1 cellular context compared by ENCODE assay signal in genomic region chr2:70248810-70249438, GRCh38.
A peak's percentile ranks its signal among the peaks of the same experiment; 100 is the strongest.
TF ChIP-seq lines count a peak whose summit lies in the region.

No MANE protein-coding gene starts in this region.

TF ChIP-seq in HepG2, 621 proteins besides CTCF, POLR2A, EP300 and RAD21 (continued from another document and continues in another):
- TF ChIP-seq DPF2 (CRISPR knock-in tag; IDR thresholded peaks at IDR 0.05; ENCODE audit: borderline replicate concordance, low read depth), result no peak
- no peak for TF ChIP-seq CEBPZ (IDR thresholded peaks at IDR 0.05; ENCODE audit: low read length)
- peak; percentile 71; the same call in 1 of the 2 replicates for TF ChIP-seq ZNF264 (CRISPR knock-in tag; IDR thresholded peaks at IDR 0.05)
- no peak for TF ChIP-seq HMGA1 (CRISPR knock-in tag; conservative IDR thresholded peaks at IDR 0.05)
- TF ChIP-seq NFIC (IDR thresholded peaks at IDR 0.05; ENCODE audit: low read length), result no peak; the same call in 1 of the 2 replicates
- no peak; the same call in 1 of the 2 replicates for TF ChIP-seq JDP2 (CRISPR knock-in tag; IDR thresholded peaks at IDR 0.05; ENCODE audit: borderline replicate concordance)
- no peak for TF ChIP-seq RBM39 (IDR thresholded peaks at IDR 0.05; ENCODE audit: low read depth, low read length, poor library complexity, severe bottlenecking)
- TF ChIP-seq ZNF674 (CRISPR knock-in tag; IDR thresholded peaks at IDR 0.05; ENCODE audit: low read depth), result no peak
- no peak for TF ChIP-seq TCF7L2 (IDR thresholded peaks at IDR 0.05; ENCODE audit: low read depth, low read length)
- TF ChIP-seq HMGXB4 (CRISPR knock-in tag; IDR thresholded peaks at IDR 0.05; ENCODE audit: borderline replicate concordance in 1 of 2, low read depth in 1 of 2), result peak; percentile 95 to 98; a peak in 3 of 4 replicates
- TF ChIP-seq NFYC (CRISPR knock-in tag; IDR thresholded peaks at IDR 0.05), result no peak
- no peak for TF ChIP-seq SIN3B (IDR thresholded peaks at IDR 0.05; ENCODE audit: low read length)
- no peak for TF ChIP-seq CC2D1A (CRISPR knock-in tag; IDR thresholded peaks at IDR 0.05)
- TF ChIP-seq, protein P1, sequence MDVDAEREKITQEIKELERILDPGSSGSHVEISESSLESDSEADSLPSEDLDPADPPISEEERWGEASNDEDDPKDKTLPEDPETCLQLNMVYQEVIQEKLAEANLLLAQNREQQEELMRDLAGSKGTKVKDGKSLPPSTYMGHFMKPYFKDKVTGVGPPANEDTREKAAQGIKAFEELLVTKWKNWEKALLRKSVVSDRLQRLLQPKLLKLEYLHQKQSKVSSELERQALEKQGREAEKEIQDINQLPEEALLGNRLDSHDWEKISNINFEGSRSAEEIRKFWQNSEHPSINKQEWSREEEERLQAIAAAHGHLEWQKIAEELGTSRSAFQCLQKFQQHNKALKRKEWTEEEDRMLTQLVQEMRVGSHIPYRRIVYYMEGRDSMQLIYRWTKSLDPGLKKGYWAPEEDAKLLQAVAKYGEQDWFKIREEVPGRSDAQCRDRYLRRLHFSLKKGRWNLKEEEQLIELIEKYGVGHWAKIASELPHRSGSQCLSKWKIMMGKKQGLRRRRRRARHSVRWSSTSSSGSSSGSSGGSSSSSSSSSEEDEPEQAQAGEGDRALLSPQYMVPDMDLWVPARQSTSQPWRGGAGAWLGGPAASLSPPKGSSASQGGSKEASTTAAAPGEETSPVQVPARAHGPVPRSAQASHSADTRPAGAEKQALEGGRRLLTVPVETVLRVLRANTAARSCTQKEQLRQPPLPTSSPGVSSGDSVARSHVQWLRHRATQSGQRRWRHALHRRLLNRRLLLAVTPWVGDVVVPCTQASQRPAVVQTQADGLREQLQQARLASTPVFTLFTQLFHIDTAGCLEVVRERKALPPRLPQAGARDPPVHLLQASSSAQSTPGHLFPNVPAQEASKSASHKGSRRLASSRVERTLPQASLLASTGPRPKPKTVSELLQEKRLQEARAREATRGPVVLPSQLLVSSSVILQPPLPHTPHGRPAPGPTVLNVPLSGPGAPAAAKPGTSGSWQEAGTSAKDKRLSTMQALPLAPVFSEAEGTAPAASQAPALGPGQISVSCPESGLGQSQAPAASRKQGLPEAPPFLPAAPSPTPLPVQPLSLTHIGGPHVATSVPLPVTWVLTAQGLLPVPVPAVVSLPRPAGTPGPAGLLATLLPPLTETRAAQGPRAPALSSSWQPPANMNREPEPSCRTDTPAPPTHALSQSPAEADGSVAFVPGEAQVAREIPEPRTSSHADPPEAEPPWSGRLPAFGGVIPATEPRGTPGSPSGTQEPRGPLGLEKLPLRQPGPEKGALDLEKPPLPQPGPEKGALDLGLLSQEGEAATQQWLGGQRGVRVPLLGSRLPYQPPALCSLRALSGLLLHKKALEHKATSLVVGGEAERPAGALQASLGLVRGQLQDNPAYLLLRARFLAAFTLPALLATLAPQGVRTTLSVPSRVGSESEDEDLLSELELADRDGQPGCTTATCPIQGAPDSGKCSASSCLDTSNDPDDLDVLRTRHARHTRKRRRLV (CRISPR knock-in tag; IDR thresholded peaks at IDR 0.05), result no peak; the same call in 1 of the 2 replicates
- TF ChIP-seq, protein P2, sequence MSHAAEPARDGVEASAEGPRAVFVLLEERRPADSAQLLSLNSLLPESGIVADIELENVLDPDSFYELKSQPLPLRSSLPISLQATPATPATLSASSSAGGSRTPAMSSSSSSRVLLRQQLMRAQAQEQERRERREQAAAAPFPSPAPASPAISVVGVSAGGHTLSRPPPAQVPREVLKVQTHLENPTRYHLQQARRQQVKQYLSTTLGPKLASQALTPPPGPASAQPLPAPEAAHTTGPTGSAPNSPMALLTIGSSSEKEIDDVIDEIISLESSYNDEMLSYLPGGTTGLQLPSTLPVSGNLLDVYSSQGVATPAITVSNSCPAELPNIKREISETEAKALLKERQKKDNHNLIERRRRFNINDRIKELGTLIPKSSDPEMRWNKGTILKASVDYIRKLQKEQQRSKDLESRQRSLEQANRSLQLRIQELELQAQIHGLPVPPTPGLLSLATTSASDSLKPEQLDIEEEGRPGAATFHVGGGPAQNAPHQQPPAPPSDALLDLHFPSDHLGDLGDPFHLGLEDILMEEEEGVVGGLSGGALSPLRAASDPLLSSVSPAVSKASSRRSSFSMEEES (CRISPR knock-in tag; IDR thresholded peaks at IDR 0.05), result 0 out of 2 replicates have a peak, but pooled peaks have one; percentile 18
- TF ChIP-seq MYPOP (CRISPR knock-in tag; IDR thresholded peaks at IDR 0.05), result no peak
- TF ChIP-seq ZNF510 (CRISPR knock-in tag; IDR thresholded peaks at IDR 0.05; ENCODE audit: low read depth), result no peak
- no peak for TF ChIP-seq ETS1 (CRISPR knock-in tag; IDR thresholded peaks at IDR 0.05)
- TF ChIP-seq, protein P3, sequence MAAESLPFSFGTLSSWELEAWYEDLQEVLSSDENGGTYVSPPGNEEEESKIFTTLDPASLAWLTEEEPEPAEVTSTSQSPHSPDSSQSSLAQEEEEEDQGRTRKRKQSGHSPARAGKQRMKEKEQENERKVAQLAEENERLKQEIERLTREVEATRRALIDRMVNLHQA (CRISPR knock-in tag; IDR thresholded peaks at IDR 0.05), result no peak
- TF ChIP-seq ZNF619 (CRISPR knock-in tag; IDR thresholded peaks at IDR 0.05), result no peak; the same call in 1 of the 2 replicates
- no peak for TF ChIP-seq JUNB (CRISPR knock-in tag; IDR thresholded peaks at IDR 0.05; ENCODE audit: borderline replicate concordance)
- TF ChIP-seq, protein P4, sequence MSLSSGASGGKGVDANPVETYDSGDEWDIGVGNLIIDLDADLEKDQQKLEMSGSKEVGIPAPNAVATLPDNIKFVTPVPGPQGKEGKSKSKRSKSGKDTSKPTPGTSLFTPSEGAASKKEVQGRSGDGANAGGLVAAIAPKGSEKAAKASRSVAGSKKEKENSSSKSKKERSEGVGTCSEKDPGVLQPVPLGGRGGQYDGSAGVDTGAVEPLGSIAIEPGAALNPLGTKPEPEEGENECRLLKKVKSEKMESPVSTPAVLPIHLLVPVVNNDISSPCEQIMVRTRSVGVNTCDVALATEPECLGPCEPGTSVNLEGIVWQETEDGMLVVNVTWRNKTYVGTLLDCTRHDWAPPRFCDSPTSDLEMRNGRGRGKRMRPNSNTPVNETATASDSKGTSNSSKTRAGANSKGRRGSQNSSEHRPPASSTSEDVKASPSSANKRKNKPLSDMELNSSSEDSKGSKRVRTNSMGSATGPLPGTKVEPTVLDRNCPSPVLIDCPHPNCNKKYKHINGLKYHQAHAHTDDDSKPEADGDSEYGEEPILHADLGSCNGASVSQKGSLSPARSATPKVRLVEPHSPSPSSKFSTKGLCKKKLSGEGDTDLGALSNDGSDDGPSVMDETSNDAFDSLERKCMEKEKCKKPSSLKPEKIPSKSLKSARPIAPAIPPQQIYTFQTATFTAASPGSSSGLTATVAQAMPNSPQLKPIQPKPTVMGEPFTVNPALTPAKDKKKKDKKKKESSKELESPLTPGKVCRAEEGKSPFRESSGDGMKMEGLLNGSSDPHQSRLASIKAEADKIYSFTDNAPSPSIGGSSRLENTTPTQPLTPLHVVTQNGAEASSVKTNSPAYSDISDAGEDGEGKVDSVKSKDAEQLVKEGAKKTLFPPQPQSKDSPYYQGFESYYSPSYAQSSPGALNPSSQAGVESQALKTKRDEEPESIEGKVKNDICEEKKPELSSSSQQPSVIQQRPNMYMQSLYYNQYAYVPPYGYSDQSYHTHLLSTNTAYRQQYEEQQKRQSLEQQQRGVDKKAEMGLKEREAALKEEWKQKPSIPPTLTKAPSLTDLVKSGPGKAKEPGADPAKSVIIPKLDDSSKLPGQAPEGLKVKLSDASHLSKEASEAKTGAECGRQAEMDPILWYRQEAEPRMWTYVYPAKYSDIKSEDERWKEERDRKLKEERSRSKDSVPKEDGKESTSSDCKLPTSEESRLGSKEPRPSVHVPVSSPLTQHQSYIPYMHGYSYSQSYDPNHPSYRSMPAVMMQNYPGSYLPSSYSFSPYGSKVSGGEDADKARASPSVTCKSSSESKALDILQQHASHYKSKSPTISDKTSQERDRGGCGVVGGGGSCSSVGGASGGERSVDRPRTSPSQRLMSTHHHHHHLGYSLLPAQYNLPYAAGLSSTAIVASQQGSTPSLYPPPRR (CRISPR knock-in tag; IDR thresholded peaks at IDR 0.05; ENCODE audit: borderline replicate concordance), result no peak
- TF ChIP-seq ZNF124 (CRISPR knock-in tag; IDR thresholded peaks at IDR 0.05), result no peak; the same call in 1 of the 2 replicates
- peak; percentile 28; the same call in 1 of the 2 replicates for TF ChIP-seq ZNF256 (CRISPR knock-in tag; conservative IDR thresholded peaks at IDR 0.05)
- no peak for TF ChIP-seq U2AF2 (IDR thresholded peaks at IDR 0.05; ENCODE audit: low read depth, low read length)
- TF ChIP-seq ZSCAN22 (CRISPR knock-in tag; IDR thresholded peaks at IDR 0.05), result no peak
- no peak for TF ChIP-seq CENPBD1 (CRISPR knock-in tag; IDR thresholded peaks at IDR 0.05; ENCODE audit: borderline replicate concordance, low read depth)
- no peak for TF ChIP-seq PHF8 (CRISPR knock-in tag; IDR thresholded peaks at IDR 0.05)
- TF ChIP-seq ZFP1 (CRISPR knock-in tag; IDR thresholded peaks at IDR 0.05), result 0 out of 2 replicates have a peak, but pooled peaks have one; percentile 45
- 0 out of 2 replicates have a peak, but pooled peaks have one; percentile 34 for TF ChIP-seq ZNF720 (CRISPR knock-in tag; IDR thresholded peaks at IDR 0.05)
- no peak for TF ChIP-seq ZNF839 (CRISPR knock-in tag; IDR thresholded peaks at IDR 0.05; ENCODE audit: borderline replicate concordance)
- no peak for TF ChIP-seq ZNF468 (CRISPR knock-in tag; IDR thresholded peaks at IDR 0.05)
- TF ChIP-seq MXD4 (CRISPR knock-in tag; IDR thresholded peaks at IDR 0.05), result no peak; the same call in 1 of the 2 replicates
- TF ChIP-seq GATAD1 (CRISPR knock-in tag; IDR thresholded peaks at IDR 0.05), result no peak
- TF ChIP-seq ZNF788 (CRISPR knock-in tag; IDR thresholded peaks at IDR 0.05; ENCODE audit: borderline replicate concordance), result 0 out of 2 replicates have a peak, but pooled peaks have one; percentile 11
- peak; percentile 76; the same call in 1 of the 2 replicates for TF ChIP-seq ZC3H13 (CRISPR knock-in tag; IDR thresholded peaks at IDR 0.05)
- 0 out of 2 replicates have a peak, but pooled peaks have one; percentile 97 for TF ChIP-seq ZNF597 (CRISPR knock-in tag; IDR thresholded peaks at IDR 0.05)
- TF ChIP-seq ZNF282 (IDR thresholded peaks at IDR 0.05; ENCODE audit: partially characterized antibody), result no peak
- no peak for TF ChIP-seq ZFP36L1 (CRISPR knock-in tag; IDR thresholded peaks at IDR 0.05)
